In genomic region chr13:29740961-29741360, GRCh38 we compare ENCODE assay signal across 24 cellular contexts.
"Had no signal": no experiment of that assay in that cellular context is flagged by ENCODE, and none has a peak within 500 bp of the region (broad histone marks: within the 10 kb centered on the region; RNA-seq: fewer than 3 reads in every experiment).

No MANE protein-coding gene starts in this region.

- H3K36me3 Mint-ChIP-seq: IgD-negative memory B cell had no signal

- H3K9me3 ChIP-seq: Peyer's patch, SJCRH30 had no signal

- H3K4me3 ChIP-seq: K562, PC-9, Peyer's patch, SJCRH30 had no signal

- H3K27me3 ChIP-seq: Peyer's patch, SJCRH30 had no signal

- DNase-seq: Kasumi-1, MM.1S, NCI-H1092 treated with DMSO at 0.1 percent for 48 hours, NCI-H1436, NCI-H187, NCI-H2029, NCI-H2081 treated with DMSO at 0.1 percent for 48 hours, NCI-H2171, NCI-H226, NCI-H446, NCI-H510A, NCI-H524 treated with DMSO at 0.1 percent for 48 hours, NCI-H69, NCI-H774, PC-9, Peyer's patch, SHP77 treated with DMSO at 0.1 percent for 48 hours, SJCRH30 had no signal

- H3K9me3 Mint-ChIP-seq: IgD-negative memory B cell had no signal

- H3K36me3 ChIP-seq: Peyer's patch, SJCRH30 had no signal

- ATAC-seq: K562, Right ventricle myocardium inferior, SK-N-SH treated with all-trans-retinoic acid at 6 μM for 48 hours had no signal

- H3K4me3 Mint-ChIP-seq: IgD-negative memory B cell had no signal

- H3K27ac ChIP-seq: HL-60, KMS-11, PC-9, Peyer's patch, SJCRH30 had no signal

- H3K27ac Mint-ChIP-seq: IgD-negative memory B cell had no signal
